In genomic region chr19:5644051-5644450, GRCh38 we compare ENCODE assay signal across 33 cellular contexts. TPM values are rescaled to one million over a fixed set of nuclear protein-coding genes. Genes with fewer than 3 reads are reported as not detected.
DNase-seq lines count a peak whose midpoint lies in the region; ATAC-seq and TF ChIP-seq lines count a peak whose summit lies in the region.
"Had no signal": no experiment of that assay in that cellular context is flagged by ENCODE, and none has a peak within 500 bp of the region (broad histone marks: within the 10 kb centered on the region; RNA-seq: fewer than 3 reads in every experiment).

No MANE protein-coding gene starts in this region.

- peaks cover 25% of the 10 kb centered on the region for H3K4me1 Mint-ChIP-seq in stimulated activated naive CD8-positive, alpha-beta T cell treated with anti-CD3 and anti-CD28 coated beads, Interleukin-15, amount 100 ng/mL, for 72 hours
- H3K4me1 Mint-ChIP-seq in glutamatergic neuron (ENCODE audit: low read depth, unreplicated experiment) = peaks cover 9% of the 10 kb centered on the region

- H3K36me3 Mint-ChIP-seq in glutamatergic neuron (ENCODE audit: unreplicated experiment) = no peaks in the 10 kb centered on the region

- peaks cover 11% of the 10 kb centered on the region for H3K4me1 ChIP-seq in adipocyte (ENCODE audit: control insufficient read depth, insufficient read depth, low read length)
- H3K4me1 ChIP-seq: BLaER1 treated with 17β-estradiol and CSF1 and Interleukin-3, amounts not matched to agents 10 nM and 100 nM; Caco-2 had no signal

- no peak overlapping the region for H3K9ac ChIP-seq in adipocyte (ENCODE audit: low read length)

- DNase-seq in stimulated activated naive CD8-positive, alpha-beta T cell treated with anti-CD3 and anti-CD28 coated beads, Interleukin-15, amount 100 ng/mL, for 72 hours = no peak
- no peak for DNase-seq in stimulated activated naive CD8-positive, alpha-beta T cell treated with anti-CD3 and anti-CD28 coated beads, Interleukin-15, Interleukin-2, amounts not matched to agents 100 U/mL and 50 U/mL, for 24 hours
- DNase-seq in adipocyte (ENCODE audit: low read depth) (peak; percentile 22), glutamatergic neuron (no peak), NCI-H1417 (lab: John Stamatoyannopoulos, UW) (no peak), SHP77 treated with DMSO at 0.1 percent for 48 hours (lab: John Stamatoyannopoulos, UW) (no peak)
- DNase-seq: ACHN; activated CD8-positive, alpha-beta memory T cell treated with anti-CD3 and anti-CD28 coated beads for 24 hours; activated naive CD4-positive, alpha-beta T cell treated with anti-CD3 and anti-CD28 coated beads for 36 hours; anterior cingulate cortex; Caco-2; caudate nucleus; DMS79; esophagus squamous epithelium; GF-D8; KG1; left lung; mesenchymal stem cell; MG63; NCI-H1417 treated with DMSO at 0.1 percent for 48 hours; NCI-H2081; NCI-H446; NCI-H774; occipital lobe; small intestine; stimulated activated CD4-positive, alpha-beta T cell treated with anti-CD3 and anti-CD28 coated beads, Interleukin-1b, Interleukin-23, amount 100 ng/mL, for 48 hours; stimulated activated CD8-positive, alpha-beta memory T cell treated with anti-CD3 and anti-CD28 coated beads, Interleukin-4, amount 100 ng/mL, for 48 hours; transverse colon had no signal

- H3K9me3 ChIP-seq in adipocyte (ENCODE audit: control insufficient read depth, low read length) = no peaks in the 10 kb centered on the region
- H3K9me3 ChIP-seq: BLaER1 treated with 17β-estradiol and CSF1 and Interleukin-3, amounts not matched to agents 10 nM and 100 nM; Caco-2; esophagus squamous epithelium; left lung; MG63; transverse colon had no signal

- peak overlapping the region; percentile 44 to 83 for H3K27ac Mint-ChIP-seq in stimulated activated naive CD8-positive, alpha-beta T cell treated with anti-CD3 and anti-CD28 coated beads, Interleukin-15, amount 100 ng/mL, for 72 hours
- H3K27ac Mint-ChIP-seq in glutamatergic neuron (ENCODE audit: unreplicated experiment) = peak overlapping the region; percentile 71
- H3K27ac Mint-ChIP-seq: activated naive CD4-positive, alpha-beta T cell treated with anti-CD3 and anti-CD28 coated beads for 36 hours; dendritic cell treated with granulocyte-macrophage colony-stimulating factor and Interleukin-4, amounts not matched to agents 40 ng/mL and 50 ng/mL, for 4 days had no signal

- H3K4me3 Mint-ChIP-seq in stimulated activated naive CD8-positive, alpha-beta T cell treated with anti-CD3 and anti-CD28 coated beads, Interleukin-15, amount 100 ng/mL, for 72 hours = no peak overlapping the region
- no peak overlapping the region for H3K4me3 Mint-ChIP-seq in glutamatergic neuron (ENCODE audit: unreplicated experiment)
- H3K4me3 Mint-ChIP-seq: activated naive CD4-positive, alpha-beta T cell treated with anti-CD3 and anti-CD28 coated beads for 36 hours; dendritic cell treated with granulocyte-macrophage colony-stimulating factor and Interleukin-4, amounts not matched to agents 40 ng/mL and 50 ng/mL, for 4 days had no signal

- H3K9me3 Mint-ChIP-seq in stimulated activated naive CD8-positive, alpha-beta T cell treated with anti-CD3 and anti-CD28 coated beads, Interleukin-15, amount 100 ng/mL, for 72 hours = no peaks in the 10 kb centered on the region
- H3K9me3 Mint-ChIP-seq in glutamatergic neuron (ENCODE audit: unreplicated experiment) = no peaks in the 10 kb centered on the region
- H3K9me3 Mint-ChIP-seq: activated naive CD4-positive, alpha-beta T cell treated with anti-CD3 and anti-CD28 coated beads for 36 hours; dendritic cell treated with granulocyte-macrophage colony-stimulating factor and Interleukin-4, amounts not matched to agents 40 ng/mL and 50 ng/mL, for 4 days had no signal

- H3K27me3 ChIP-seq in adipocyte (replicated peaks; ENCODE audit: control insufficient read depth, insufficient read depth, low read length) = no peaks in the 10 kb centered on the region
- H3K27me3 ChIP-seq: BLaER1 treated with 17β-estradiol and CSF1 and Interleukin-3, amounts not matched to agents 10 nM and 100 nM; esophagus squamous epithelium; left lung; MG63; transverse colon had no signal

- no peak for ATAC-seq in stimulated activated naive CD8-positive, alpha-beta T cell treated with anti-CD3 and anti-CD28 coated beads, Interleukin-15, amount 100 ng/mL, for 72 hours
- no peak for ATAC-seq in stimulated activated naive CD8-positive, alpha-beta T cell treated with anti-CD3 and anti-CD28 coated beads, Interleukin-15, Interleukin-2, amounts not matched to agents 100 U/mL and 50 U/mL, for 24 hours
- ATAC-seq in HG03097 (IDR thresholded peaks at IDR 0.05; ENCODE audit: low FRiP score, unreplicated experiment) = no peak
- ATAC-seq: activated CD4-positive, CD25-positive, alpha-beta regulatory T cell treated with anti-CD3 and anti-CD28 coated beads, Interleukin-2, amount 50 U/mL, for 24 hours; HCT116; left lung had no signal

- H3K36me3 ChIP-seq in adipocyte (ENCODE audit: control insufficient read depth, insufficient read depth, low read length, severe bottlenecking) = peaks cover 73% of the 10 kb centered on the region

- H3K27me3 Mint-ChIP-seq in stimulated activated naive CD8-positive, alpha-beta T cell treated with anti-CD3 and anti-CD28 coated beads, Interleukin-15, amount 100 ng/mL, for 72 hours = no peaks in the 10 kb centered on the region
- peaks cover 2% of the 10 kb centered on the region for H3K27me3 Mint-ChIP-seq in glutamatergic neuron (ENCODE audit: unreplicated experiment)
- H3K27me3 Mint-ChIP-seq: dendritic cell treated with granulocyte-macrophage colony-stimulating factor and Interleukin-4, amounts not matched to agents 40 ng/mL and 50 ng/mL, for 4 days had no signal

- no peak for TF ChIP-seq CTCF in glutamatergic neuron (IDR thresholded peaks at IDR 0.05; ENCODE audit: partially characterized antibody, unreplicated experiment)

- no peak overlapping the region for H3K4me3 ChIP-seq in adipocyte (ENCODE audit: low read length)
- H3K4me3 ChIP-seq: BLaER1 treated with 17β-estradiol and CSF1 and Interleukin-3, amounts not matched to agents 10 nM and 100 nM; esophagus squamous epithelium; left lung; MG63; transverse colon had no signal

RNA-seq across cellular contexts. Expression of gene SAFB, which starts 21.2 kb away (rescaled TPM):
- 133 TPM for total RNA-seq in glutamatergic neuron (ENCODE audit: unreplicated experiment)

RNA-seq across cellular contexts. Expression of gene SAFB2, which starts 21.5 kb away (rescaled TPM):
- total RNA-seq in glutamatergic neuron (ENCODE audit: unreplicated experiment) = 70.9 TPM

RNA-seq across cellular contexts. Expression of gene MICOS13, which starts 36.3 kb away (rescaled TPM):
- 22.8 TPM for total RNA-seq in glutamatergic neuron (ENCODE audit: unreplicated experiment)

RNA-seq across cellular contexts. Expression of gene HSD11B1L, which starts 36.8 kb away (rescaled TPM):
- 64.4 TPM for total RNA-seq in glutamatergic neuron (ENCODE audit: unreplicated experiment)

RNA-seq across cellular contexts. Expression of gene RPL36, which starts 46.0 kb away (rescaled TPM):
- 514 TPM for total RNA-seq in glutamatergic neuron (ENCODE audit: unreplicated experiment)
